In the genomic region with DNA sequence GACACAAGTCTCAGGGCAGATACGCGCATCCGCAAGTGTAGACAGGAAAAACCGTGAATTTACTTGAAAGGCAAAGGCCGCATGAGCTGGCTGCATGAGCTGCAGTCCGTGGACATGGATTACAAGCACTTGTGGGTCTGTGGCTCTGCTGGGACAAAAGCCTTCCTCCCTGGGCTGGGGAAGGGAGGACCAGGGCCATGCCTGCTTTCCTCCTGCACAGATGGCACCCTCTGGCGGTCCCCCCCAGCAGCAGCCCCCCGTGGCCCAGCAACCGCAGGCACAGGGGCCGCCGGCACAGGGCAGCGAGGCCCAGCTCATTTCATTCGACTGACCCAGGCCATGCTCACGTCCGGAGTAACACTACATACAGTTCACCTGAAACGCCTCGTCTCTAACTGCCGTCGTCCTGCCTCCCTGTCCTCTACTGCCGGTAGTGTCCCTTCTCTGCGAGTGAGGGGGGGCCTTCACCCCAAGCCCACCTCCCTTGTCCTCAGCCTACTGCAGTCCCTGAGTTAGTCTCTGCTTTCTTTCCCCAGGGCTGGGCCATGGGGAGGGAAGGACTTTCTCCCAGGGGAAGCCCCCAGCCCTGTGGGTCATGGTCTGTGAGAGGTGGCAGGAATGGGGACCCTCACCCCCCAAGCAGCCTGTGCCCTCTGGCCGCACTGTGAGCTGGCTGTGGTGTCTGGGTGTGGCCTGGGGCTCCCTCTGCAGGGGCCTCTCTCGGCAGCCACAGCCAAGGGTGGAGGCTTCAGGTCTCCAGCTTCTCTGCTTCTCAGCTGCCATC, we compare ENCODE assay signal across 8 cellular contexts. TPM values are rescaled to one million over a fixed set of nuclear protein-coding genes. Genes with fewer than 3 reads are reported as not detected.
DNase-seq lines count a peak whose midpoint lies in the region; TF ChIP-seq lines count a peak whose summit lies in the region.

No MANE protein-coding gene starts in this region.

- H3K36me3 ChIP-seq in BJ (ENCODE audit: control insufficient read depth, insufficient read depth, low read length) (peaks cover 36% of the 10 kb centered on the region), HEK293 (ENCODE audit: control insufficient read depth in 2 of 2, insufficient read depth in 1 of 2, low read length in 2 of 2) (peaks cover 49 to 81% of the 10 kb centered on the region in 2 experiments), mesodermal cell (ENCODE audit: control insufficient read depth, insufficient read depth, low read length) (peaks cover 68% of the 10 kb centered on the region)

- H3K4me1 Mint-ChIP-seq in activated T-helper 2 cell treated with anti-CD3 and anti-CD28 coated beads, Interferon-gamma antibody, Interleukin-2, Interleukin-4, amounts not matched to agents 10 μg/mL and 5 μg/mL and 100 μg/mL, durations not matched to agents 14 hours and 24 hours and 36 hours (ENCODE audit: low read depth), result peaks cover 13% of the 10 kb centered on the region

- H3K27ac ChIP-seq in HEK293 (ENCODE audit: extremely low read depth, low read depth, low read length) (peak overlapping the region; percentile 97), mesodermal cell (ENCODE audit: low read depth, low read length, severe bottlenecking) (no peak overlapping the region)

- H3K4me1 ChIP-seq in HEK293 (ENCODE audit: control insufficient read depth, insufficient read depth, low read length), result peaks cover 6% of the 10 kb centered on the region; the same call in 1 of the 2 replicates
- H3K4me1 ChIP-seq in mesodermal cell (ENCODE audit: control insufficient read depth, insufficient read depth, low read length, poor library complexity, severe bottlenecking), result peaks cover 13% of the 10 kb centered on the region

- POLR2A ChIA-PET in BJ (lab: Charles Lee), result no interaction called here
- POLR2A ChIA-PET in HEK293 (lab: Yijun Ruan, JAX), result interaction anchor here (0.5 to 4.0 kb wide), 13 partner anchors 10 to 435 kb away, joined by 3 to 109 read pairs (median 6); partner anchors contain the start of genes ARL16, CCDC137, HGS and OXLD1

- H3K36me3 Mint-ChIP-seq in activated T-helper 2 cell treated with anti-CD3 and anti-CD28 coated beads, Interferon-gamma antibody, Interleukin-2, Interleukin-4, amounts not matched to agents 10 μg/mL and 5 μg/mL and 100 μg/mL, durations not matched to agents 14 hours and 24 hours and 36 hours (ENCODE audit: low read depth), result peaks cover 76% of the 10 kb centered on the region

- DNase-seq in BJ (ENCODE audit: low read depth) (no peak), SHP77 treated with DMSO at 0.1 percent for 48 hours (lab: John Stamatoyannopoulos, UW) (no peak), NCI-H1092 (lab: John Stamatoyannopoulos, UW) (no peak), NCI-H748 (lab: John Stamatoyannopoulos, UW; ENCODE audit: unreplicated experiment) (no peak), head of caudate nucleus (no peak)
- DNase-seq in activated T-helper 2 cell treated with anti-CD3 and anti-CD28 coated beads, Interferon-gamma antibody, Interleukin-2, Interleukin-4, amounts not matched to agents 10 μg/mL and 5 μg/mL and 100 μg/mL, durations not matched to agents 14 hours and 24 hours and 36 hours (ENCODE audit: low spot score), result no peak

- no peaks in the 10 kb centered on the region for H3K27me3 Mint-ChIP-seq in activated T-helper 2 cell treated with anti-CD3 and anti-CD28 coated beads, Interferon-gamma antibody, Interleukin-2, Interleukin-4, amounts not matched to agents 10 μg/mL and 5 μg/mL and 100 μg/mL, durations not matched to agents 14 hours and 24 hours and 36 hours (ENCODE audit: low read depth)

- intact Hi-C loops in activated T-helper 2 cell treated with anti-CD3 and anti-CD28 coated beads, Interferon-gamma antibody, Interleukin-2, Interleukin-4, amounts not matched to agents 10 μg/mL and 5 μg/mL and 100 μg/mL, durations not matched to agents 14 hours and 24 hours and 36 hours (cut with micrococcal nuclease), result loop anchor here (5.0 kb wide), 1 partner anchor 34 kb away; the partner anchor contains the start of genes CCDC137 and OXLD1
- intact Hi-C loops in head of caudate nucleus (cut with DNase I), result loop anchor here (5.0 kb wide), 1 partner anchor 34 kb away; the partner anchor contains the start of genes CCDC137 and OXLD1

- H3K4me3 ChIP-seq in BJ (ENCODE audit: low read depth, low read length) (peak overlapping the region; percentile 62), HEK293 (ENCODE audit: low read depth, low read length) (peak overlapping the region; percentile 73), mesodermal cell (ENCODE audit: extremely low read depth, insufficient read depth, low read length, poor library complexity, severe bottlenecking) (peak overlapping the region; percentile 92)

- TF ChIP-seq CTCF in BJ (IDR thresholded peaks at IDR 0.05; ENCODE audit: insufficient read depth, low read depth, low read length), result 0 out of 2 replicates have a peak, but pooled peaks have one; percentile 8
- peak; percentile 90 for TF ChIP-seq CTCF in HEK293 (tag by site-specific recombination; IDR thresholded peaks at IDR 0.05)

- H3K9me3 ChIP-seq in HEK293 (ENCODE audit: control insufficient read depth, insufficient read depth, low read depth, low read length) (no peaks in the 10 kb centered on the region), mesodermal cell (ENCODE audit: control insufficient read depth, low read length) (no peaks in the 10 kb centered on the region)

- CTCF ChIA-PET in BJ (lab: Yijun Ruan, JAX) (interaction anchor here (1.1 kb wide), 1 partner anchor 9 kb away, joined by 4 read pairs; no protein-coding TSS in a partner anchor), HEK293 (lab: Yijun Ruan, JAX) (interaction anchor here (0.7 to 2.4 kb wide), 8 partner anchors 10 to 559 kb away, joined by 3 to 9 read pairs (median 4); partner anchors contain the start of genes ARL16 and HGS)

- H3K4me3 Mint-ChIP-seq in activated T-helper 2 cell treated with anti-CD3 and anti-CD28 coated beads, Interferon-gamma antibody, Interleukin-2, Interleukin-4, amounts not matched to agents 10 μg/mL and 5 μg/mL and 100 μg/mL, durations not matched to agents 14 hours and 24 hours and 36 hours (ENCODE audit: low read depth), result peak overlapping the region; percentile 98

- 87 to 90% methylated on average over 16 to 20 of the region's 23 CpGs for WGBS in mesodermal cell (ENCODE audit: insufficient coverage in 2 of 2), 2 experiments

- H3K27me3 ChIP-seq in BJ (ENCODE audit: control insufficient read depth, insufficient read depth, low read length), result no peaks in the 10 kb centered on the region

- no peaks in the 10 kb centered on the region for H3K9me3 Mint-ChIP-seq in activated T-helper 2 cell treated with anti-CD3 and anti-CD28 coated beads, Interferon-gamma antibody, Interleukin-2, Interleukin-4, amounts not matched to agents 10 μg/mL and 5 μg/mL and 100 μg/mL, durations not matched to agents 14 hours and 24 hours and 36 hours

- peak overlapping the region; percentile 58 for H3K27ac Mint-ChIP-seq in activated T-helper 2 cell treated with anti-CD3 and anti-CD28 coated beads, Interferon-gamma antibody, Interleukin-2, Interleukin-4, amounts not matched to agents 10 μg/mL and 5 μg/mL and 100 μg/mL, durations not matched to agents 14 hours and 24 hours and 36 hours

TF ChIP-seq in HEK293, 187 proteins besides CTCF, POLR2A, EP300 and RAD21 (continues in another document):
- TF ChIP-seq ZNF37A (tag by site-specific recombination; IDR thresholded peaks at IDR 0.05) (no peak), ZNF223 (tag by site-specific recombination; IDR thresholded peaks at IDR 0.05) (no peak), ZNF335 (tag by site-specific recombination; conservative IDR thresholded peaks at IDR 0.05) (peak; percentile 64), WT1 (tag by site-specific recombination; IDR thresholded peaks at IDR 0.05) (peak; percentile 17; the same call in 1 of the 2 replicates)

RNA-seq across cellular contexts. Expression of gene MRPL12, which starts 1.7 kb away (rescaled TPM):
- polyA plus RNA-seq in BJ (2011; rRNA removed), result 56.2 and 63.0 TPM in 2 replicates
- polyA minus RNA-seq in BJ (2011; rRNA and poly(A)+ RNA removed), result 15.1 and 27.4 TPM in 2 replicates
- 175 and 179 TPM in 2 replicates for total RNA-seq in activated T-helper 2 cell treated with anti-CD3 and anti-CD28 coated beads, Interferon-gamma antibody, Interleukin-2, Interleukin-4, amounts not matched to agents 10 μg/mL and 5 μg/mL and 100 μg/mL, durations not matched to agents 14 hours and 24 hours and 36 hours
- polyA plus RNA-seq in mesodermal cell (2013, experiment 1 of 2), result 69.7 TPM
- 65.7 TPM for polyA plus RNA-seq in mesodermal cell (2013, experiment 2 of 2)

RNA-seq across cellular contexts. Expression of gene SLC25A10, which starts 10.6 kb away (rescaled TPM):
- 4.9 and 8.4 TPM in 2 replicates for polyA plus RNA-seq in BJ (2011; rRNA removed)
- 4.1 and 7.5 TPM in 2 replicates for polyA minus RNA-seq in BJ (2011; rRNA and poly(A)+ RNA removed)
- 36.4 and 39.5 TPM in 2 replicates for total RNA-seq in activated T-helper 2 cell treated with anti-CD3 and anti-CD28 coated beads, Interferon-gamma antibody, Interleukin-2, Interleukin-4, amounts not matched to agents 10 μg/mL and 5 μg/mL and 100 μg/mL, durations not matched to agents 14 hours and 24 hours and 36 hours
- 8.7 TPM for polyA plus RNA-seq in mesodermal cell (2013, experiment 1 of 2)
- polyA plus RNA-seq in mesodermal cell (2013, experiment 2 of 2), result 8.1 TPM

RNA-seq across cellular contexts. Expression of gene HGS, which starts 17.7 kb away (rescaled TPM):
- polyA plus RNA-seq in BJ (2011; rRNA removed), result 67.2 and 110 TPM in 2 replicates
- 106 and 156 TPM in 2 replicates for polyA minus RNA-seq in BJ (2011; rRNA and poly(A)+ RNA removed)
- 130 and 134 TPM in 2 replicates for total RNA-seq in activated T-helper 2 cell treated with anti-CD3 and anti-CD28 coated beads, Interferon-gamma antibody, Interleukin-2, Interleukin-4, amounts not matched to agents 10 μg/mL and 5 μg/mL and 100 μg/mL, durations not matched to agents 14 hours and 24 hours and 36 hours
- polyA plus RNA-seq in mesodermal cell (2013, experiment 1 of 2), result 117 TPM
- polyA plus RNA-seq in mesodermal cell (2013, experiment 2 of 2), result 80.5 TPM

RNA-seq across cellular contexts. Expression of gene ARL16, which starts 17.9 kb away (rescaled TPM):
- 48.8 and 70.8 TPM in 2 replicates for polyA plus RNA-seq in BJ (2011; rRNA removed)
- polyA minus RNA-seq in BJ (2011; rRNA and poly(A)+ RNA removed), result 15.1 and 16.8 TPM in 2 replicates
- total RNA-seq in activated T-helper 2 cell treated with anti-CD3 and anti-CD28 coated beads, Interferon-gamma antibody, Interleukin-2, Interleukin-4, amounts not matched to agents 10 μg/mL and 5 μg/mL and 100 μg/mL, durations not matched to agents 14 hours and 24 hours and 36 hours, result 33.3 and 35.0 TPM in 2 replicates
- 51.9 TPM for polyA plus RNA-seq in mesodermal cell (2013, experiment 1 of 2)
- polyA plus RNA-seq in mesodermal cell (2013, experiment 2 of 2), result 41.2 TPM

RNA-seq across cellular contexts. Expression of gene CCDC137, which starts 34.9 kb away (rescaled TPM):
- polyA plus RNA-seq in BJ (2011; rRNA removed), result 10.8 and 10.9 TPM in 2 replicates
- polyA minus RNA-seq in BJ (2011; rRNA and poly(A)+ RNA removed), result 2.2 and 2.6 TPM in 2 replicates
- 50.8 and 51.7 TPM in 2 replicates for total RNA-seq in activated T-helper 2 cell treated with anti-CD3 and anti-CD28 coated beads, Interferon-gamma antibody, Interleukin-2, Interleukin-4, amounts not matched to agents 10 μg/mL and 5 μg/mL and 100 μg/mL, durations not matched to agents 14 hours and 24 hours and 36 hours
- polyA plus RNA-seq in mesodermal cell (2013, experiment 1 of 2), result 18.6 TPM
- polyA plus RNA-seq in mesodermal cell (2013, experiment 2 of 2), result 17.7 TPM
